Comparison of ENCODE assay signal across 1 cellular context in genomic region chr5:147466581-147466980, GRCh38.
TF ChIP-seq lines count a peak whose summit lies in the region.

No MANE protein-coding gene starts in this region.

TF ChIP-seq in H1, 55 proteins besides CTCF, POLR2A, EP300 and RAD21:
- TF ChIP-seq TCF12 (IDR thresholded peaks at IDR 0.05; ENCODE audit: low read depth, low read length) (no peak), JUN (IDR thresholded peaks at IDR 0.05; ENCODE audit: low read depth, low read length) (no peak), ATF3 (IDR thresholded peaks at IDR 0.05; ENCODE audit: insufficient read depth, low read depth, low read length) (no peak), CHD1 (IDR thresholded peaks at IDR 0.05; ENCODE audit: low read depth, low read length) (no peak), MAX (IDR thresholded peaks at IDR 0.05) (no peak), GABPA (IDR thresholded peaks at IDR 0.05; ENCODE audit: borderline replicate concordance, insufficient read depth, low read length) (no peak), CBX5 (IDR thresholded peaks at IDR 0.05; ENCODE audit: low read depth, low read length) (no peak), POLR2AphosphoS5 (IDR thresholded peaks at IDR 0.05; ENCODE audit: low read depth, low read length) (no peak), RFX5 (IDR thresholded peaks at IDR 0.05; ENCODE audit: borderline replicate concordance, low read depth, low read length) (no peak), RXRA (IDR thresholded peaks at IDR 0.05; ENCODE audit: insufficient read depth, low read depth, low read length) (no peak), MAFK (IDR thresholded peaks at IDR 0.05; ENCODE audit: low read depth, low read length) (no peak), JUND (IDR thresholded peaks at IDR 0.05; ENCODE audit: low read length) (no peak), SIRT6 (IDR thresholded peaks at IDR 0.05; ENCODE audit: low read length) (no peak), CHD2 (IDR thresholded peaks at IDR 0.05; ENCODE audit: low read length) (no peak), SIX5 (IDR thresholded peaks at IDR 0.05; ENCODE audit: low read depth, low read length) (no peak), ATF2 (IDR thresholded peaks at IDR 0.05; ENCODE audit: low read length) (no peak)
